ENCODE assay signal across 9 cellular contexts in the genomic region with DNA sequence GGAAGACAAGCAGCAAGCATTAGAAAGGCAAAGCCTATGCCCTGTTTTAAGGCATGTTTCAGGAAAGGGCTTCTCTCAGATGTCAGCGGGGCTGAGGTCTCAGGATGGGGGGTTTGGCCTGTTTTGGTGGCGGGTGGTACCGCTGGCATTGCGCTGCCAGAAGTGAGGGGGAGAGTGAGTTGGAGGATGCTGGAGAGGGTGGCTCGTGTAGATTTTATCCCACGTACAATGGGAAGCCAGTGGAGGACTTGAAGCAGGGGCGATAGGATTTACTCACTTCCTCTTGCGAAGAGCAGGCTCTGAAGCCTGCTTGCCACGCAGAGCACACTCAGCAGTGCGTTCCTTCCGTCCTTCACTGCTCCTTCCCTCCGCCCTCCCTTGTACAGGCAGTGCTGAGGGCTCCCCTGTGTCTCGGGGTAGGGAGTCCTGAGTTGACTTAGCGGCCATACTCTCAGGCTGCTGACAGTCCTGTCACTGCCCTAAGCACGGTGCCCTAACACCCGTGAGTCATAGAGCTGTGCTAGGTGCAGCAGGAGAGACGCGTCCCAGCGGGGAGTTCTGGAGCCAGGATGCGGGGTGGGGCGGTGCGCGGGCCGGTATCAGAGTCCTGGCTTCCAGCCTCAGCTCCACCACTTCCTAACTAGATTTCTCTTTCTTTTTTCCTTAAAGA.
DNase-seq lines count a peak whose midpoint lies in the region; ATAC-seq, FAIRE-seq and TF ChIP-seq lines count a peak whose summit lies in the region.
"Had no signal": no experiment of that assay in that cellular context is flagged by ENCODE, and none has a peak within 500 bp of the region (broad histone marks: within the 10 kb centered on the region; RNA-seq: fewer than 3 reads in every experiment).

No MANE protein-coding gene starts in this region.

- peak overlapping the region; percentile 81 for H3K4me2 ChIP-seq in astrocyte (ENCODE audit: low read length)

- H3K4me1 Mint-ChIP-seq in astrocyte (ENCODE audit: low read depth, unreplicated experiment): peaks cover 22% of the 10 kb centered on the region

- H3K36me3 ChIP-seq in astrocyte (ENCODE audit: insufficient read depth, low read length) (no peaks in the 10 kb centered on the region), iPS-18a (ENCODE audit: control insufficient read depth, low read depth, low read length) (no peaks in the 10 kb centered on the region)

- no peaks in the 10 kb centered on the region for H3K9me3 ChIP-seq in astrocyte (ENCODE audit: insufficient read depth, low read depth, low read length)
- no peaks in the 10 kb centered on the region for H3K9me3 ChIP-seq in iPS-18a (ENCODE audit: control insufficient read depth, low read depth, low read length)

- no peaks in the 10 kb centered on the region for H3K36me3 Mint-ChIP-seq in astrocyte (ENCODE audit: low read depth, unreplicated experiment)

- H3K4me1 ChIP-seq in astrocyte (ENCODE audit: insufficient read depth, low read length) (peaks cover 23% of the 10 kb centered on the region), iPS-18a (ENCODE audit: control insufficient read depth, low read depth, low read length) (no peaks in the 10 kb centered on the region)

- peak overlapping the region; percentile 69 for H3K4me3 Mint-ChIP-seq in astrocyte (ENCODE audit: unreplicated experiment)

- FAIRE-seq in astrocyte (lab: Jason Lieb, UNC): no peak

- H2AFZ ChIP-seq in astrocyte (ENCODE audit: low read depth, low read length): peak overlapping the region; percentile 84

- ATAC-seq in GM21360 (IDR thresholded peaks at IDR 0.05; ENCODE audit: unreplicated experiment) (no peak), HG03135 (IDR thresholded peaks at IDR 0.05; ENCODE audit: unreplicated experiment) (no peak)

- peak overlapping the region; percentile 35 for H3K4me3 ChIP-seq in astrocyte (ENCODE audit: insufficient read depth, low read depth, low read length)
- peak overlapping the region; percentile 54 for H3K4me3 ChIP-seq in iPS-18a (ENCODE audit: low read length)

- H3K27ac ChIP-seq in astrocyte (ENCODE audit: low read depth, low read length): peak overlapping the region; percentile 42
- no peak overlapping the region for H3K27ac ChIP-seq in iPS-18a (ENCODE audit: low read length)

- DNase-seq in activated gamma-delta T cell treated with Interleukin-2 at 50 U/mL for 16 hours: peak; percentile 36
- DNase-seq in activated gamma-delta T cell (lab: John Stamatoyannopoulos, UW): no peak
- DNase-seq in NOMO-1 treated with DMSO at 0.1 percent for 48 hours (lab: John Stamatoyannopoulos, UW; ENCODE audit: unreplicated experiment): peak; percentile 68
- DNase-seq in astrocyte (ENCODE audit: low read depth): peak; percentile 53
- peak; percentile 62 for DNase-seq in stimulated activated CD4-positive, alpha-beta T cell treated with anti-CD3 and anti-CD28 coated beads, Interleukin-1b, Interleukin-23, amount 100 ng/mL, for 48 hours
- DNase-seq: DND-41 had no signal

- H3K79me2 ChIP-seq in astrocyte (ENCODE audit: insufficient read depth, low read length): no peaks in the 10 kb centered on the region

- no peak for TF ChIP-seq CTCF in astrocyte (IDR thresholded peaks at IDR 0.05; ENCODE audit: insufficient read depth, low read depth, low read length)

- H3K27me3 Mint-ChIP-seq in astrocyte (ENCODE audit: low read depth, unreplicated experiment): peaks cover 3% of the 10 kb centered on the region

- H4K20me1 ChIP-seq in astrocyte (ENCODE audit: insufficient read depth, low read length): peaks cover 29% of the 10 kb centered on the region

- H3K9me3 Mint-ChIP-seq in astrocyte (ENCODE audit: unreplicated experiment): no peaks in the 10 kb centered on the region

- peak overlapping the region; percentile 9 for H3K27ac Mint-ChIP-seq in astrocyte (ENCODE audit: unreplicated experiment)

- H3K9ac ChIP-seq in astrocyte (ENCODE audit: low read length) (peak overlapping the region; percentile 63), iPS-18a (ENCODE audit: low read length) (no peak overlapping the region)

- H3K27me3 ChIP-seq in astrocyte (ENCODE audit: insufficient read depth, low read length) (no peaks in the 10 kb centered on the region), iPS-18a (ENCODE audit: control insufficient read depth, insufficient read depth, low read length) (peaks cover 40% of the 10 kb centered on the region)
